Comparison of ENCODE assay signal across 18 cellular contexts in the genomic region with DNA sequence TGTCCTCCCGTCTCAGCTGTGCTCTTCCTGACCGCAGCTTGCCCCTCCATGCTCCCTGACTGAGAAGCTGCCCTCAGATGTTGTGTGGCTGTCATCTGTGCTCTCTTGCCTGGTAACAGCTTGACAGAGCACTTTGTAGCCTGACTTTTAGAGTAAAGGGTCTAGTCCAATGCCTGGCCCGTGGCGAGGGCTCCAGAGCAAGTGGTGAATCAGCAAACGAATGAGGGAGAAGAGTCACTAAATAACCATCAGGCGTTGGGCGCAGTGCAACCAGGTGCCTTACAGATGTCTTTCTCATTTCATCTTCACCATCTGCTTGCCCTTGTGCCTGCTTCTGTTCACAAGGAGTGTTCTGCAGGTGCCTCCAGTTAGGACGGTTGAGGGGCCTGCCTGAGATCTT.
"Had no signal": no experiment of that assay in that cellular context is flagged by ENCODE, and none has a peak within 500 bp of the region (broad histone marks: within the 10 kb centered on the region; RNA-seq: fewer than 3 reads in every experiment).

No MANE protein-coding gene starts in this region.

- H3K27me3 Mint-ChIP-seq: activated CD4-positive, alpha-beta memory T cell treated with anti-CD3 and anti-CD28 coated beads, Interleukin-2, amount 10 ng/mL, durations not matched to agents 7 days and 5 days; activated CD4-positive, alpha-beta T cell treated with anti-CD3 and anti-CD28 coated beads for 36 hours; stimulated activated naive CD8-positive, alpha-beta T cell treated with anti-CD3 and anti-CD28 coated beads, Interleukin-15, Interleukin-2, amounts not matched to agents 100 ng/mL and 50 ng/mL, for 24 hours had no signal

- ATAC-seq: activated CD4-positive, alpha-beta T cell treated with anti-CD3 and anti-CD28 coated beads for 36 hours; body of pancreas; right cardiac atrium had no signal

- H3K27ac Mint-ChIP-seq: activated CD4-positive, alpha-beta memory T cell treated with anti-CD3 and anti-CD28 coated beads, Interleukin-2, amount 10 ng/mL, durations not matched to agents 7 days and 5 days; activated CD4-positive, alpha-beta T cell treated with anti-CD3 and anti-CD28 coated beads for 36 hours; nephron; stimulated activated naive CD8-positive, alpha-beta T cell treated with anti-CD3 and anti-CD28 coated beads, Interleukin-15, Interleukin-2, amounts not matched to agents 100 ng/mL and 50 ng/mL, for 24 hours had no signal

- H3K9me3 Mint-ChIP-seq: activated CD4-positive, alpha-beta memory T cell treated with anti-CD3 and anti-CD28 coated beads, Interleukin-2, amount 10 ng/mL, durations not matched to agents 7 days and 5 days; stimulated activated naive CD8-positive, alpha-beta T cell treated with anti-CD3 and anti-CD28 coated beads, Interleukin-15, Interleukin-2, amounts not matched to agents 100 ng/mL and 50 ng/mL, for 24 hours had no signal

- H3K9me3 ChIP-seq: body of pancreas, colonic mucosa, prostate gland, suprapubic skin had no signal

- H3K4me3 Mint-ChIP-seq: activated CD4-positive, alpha-beta memory T cell treated with anti-CD3 and anti-CD28 coated beads, Interleukin-2, amount 10 ng/mL, durations not matched to agents 7 days and 5 days; activated CD4-positive, alpha-beta T cell treated with anti-CD3 and anti-CD28 coated beads for 36 hours; nephron; stimulated activated naive CD8-positive, alpha-beta T cell treated with anti-CD3 and anti-CD28 coated beads, Interleukin-15, Interleukin-2, amounts not matched to agents 100 ng/mL and 50 ng/mL, for 24 hours had no signal

- DNase-seq: activated CD4-positive, alpha-beta memory T cell treated with anti-CD3 and anti-CD28 coated beads, Interleukin-2, amount 10 ng/mL, durations not matched to agents 7 days and 5 days; activated CD4-positive, alpha-beta T cell treated with anti-CD3 and anti-CD28 coated beads for 36 hours; activated naive CD4-positive, alpha-beta T cell treated with anti-CD3 and anti-CD28 coated beads, Interleukin-2, amount 50 U/mL, for 16 hours; amygdala; body of pancreas; caudate nucleus; colonic mucosa; effector CD4-positive, alpha-beta T cell; foreskin fibroblast; kidney glomerular epithelial cell; mesenchymal stem cell; right cardiac atrium; T-helper 2 cell; trophoblast cell had no signal

- H3K4me1 Mint-ChIP-seq: activated CD4-positive, alpha-beta T cell treated with anti-CD3 and anti-CD28 coated beads for 36 hours; nephron had no signal
